1 cellular context compared by ENCODE assay signal in the genomic region with DNA sequence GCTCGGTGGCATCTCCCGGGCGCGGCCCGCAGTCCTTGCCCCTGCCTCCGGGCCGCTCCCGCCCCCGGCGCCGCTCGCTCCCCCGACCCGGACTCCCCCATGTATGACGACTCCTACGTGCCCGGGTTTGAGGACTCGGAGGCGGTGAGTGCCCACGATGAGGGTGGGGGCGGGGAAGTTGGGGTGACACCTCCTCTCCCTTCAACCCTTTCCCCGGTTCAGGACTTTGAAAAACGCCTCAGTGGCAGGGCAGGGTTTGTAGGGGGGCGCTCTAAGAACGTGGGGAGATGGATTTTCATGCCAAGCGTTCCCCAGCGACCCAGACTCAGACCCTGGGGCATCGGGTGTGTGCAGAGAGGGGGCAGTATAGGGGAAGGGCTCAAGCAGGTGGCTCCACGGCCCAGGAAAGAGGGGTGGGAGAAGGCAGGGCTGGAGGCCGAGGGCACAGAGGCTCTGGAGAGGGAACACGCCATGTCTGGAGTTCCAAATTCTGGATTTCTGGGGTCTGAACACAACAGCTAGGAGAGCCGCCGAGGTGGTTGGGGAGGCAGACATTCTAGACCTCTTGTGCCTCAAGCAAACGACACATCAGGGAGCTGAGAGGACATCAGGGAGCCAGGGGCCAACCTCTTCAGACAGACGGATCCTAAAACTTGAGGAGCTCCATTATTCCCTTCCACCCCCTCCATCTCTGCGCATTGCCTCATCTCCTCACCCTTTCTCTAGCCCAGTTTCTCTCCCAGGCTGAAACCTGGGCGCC.
TF ChIP-seq lines count a peak whose summit lies in the region.

No MANE protein-coding gene starts in this region.

TF ChIP-seq in endothelial cell of umbilical vein, 7 proteins besides CTCF, POLR2A, EP300 and RAD21:
- TF ChIP-seq, protein P1, sequence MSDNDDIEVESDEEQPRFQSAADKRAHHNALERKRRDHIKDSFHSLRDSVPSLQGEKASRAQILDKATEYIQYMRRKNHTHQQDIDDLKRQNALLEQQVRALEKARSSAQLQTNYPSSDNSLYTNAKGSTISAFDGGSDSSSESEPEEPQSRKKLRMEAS (IDR thresholded peaks at IDR 0.05; ENCODE audit: insufficient read depth, insufficient read length) = no peak
- TF ChIP-seq MYC (IDR thresholded peaks at IDR 0.05; ENCODE audit: low read depth, low read length) (no peak), FOS (IDR thresholded peaks at IDR 0.05; ENCODE audit: borderline replicate concordance, insufficient read depth, low read length) (no peak), GATA2 (IDR thresholded peaks at IDR 0.05; ENCODE audit: insufficient read depth, insufficient read length, low read depth, low read length) (no peak), POLR2AphosphoS5 (IDR thresholded peaks at IDR 0.05; ENCODE audit: insufficient read depth, low read depth, low read length) (no peak)
